In the genomic region with DNA sequence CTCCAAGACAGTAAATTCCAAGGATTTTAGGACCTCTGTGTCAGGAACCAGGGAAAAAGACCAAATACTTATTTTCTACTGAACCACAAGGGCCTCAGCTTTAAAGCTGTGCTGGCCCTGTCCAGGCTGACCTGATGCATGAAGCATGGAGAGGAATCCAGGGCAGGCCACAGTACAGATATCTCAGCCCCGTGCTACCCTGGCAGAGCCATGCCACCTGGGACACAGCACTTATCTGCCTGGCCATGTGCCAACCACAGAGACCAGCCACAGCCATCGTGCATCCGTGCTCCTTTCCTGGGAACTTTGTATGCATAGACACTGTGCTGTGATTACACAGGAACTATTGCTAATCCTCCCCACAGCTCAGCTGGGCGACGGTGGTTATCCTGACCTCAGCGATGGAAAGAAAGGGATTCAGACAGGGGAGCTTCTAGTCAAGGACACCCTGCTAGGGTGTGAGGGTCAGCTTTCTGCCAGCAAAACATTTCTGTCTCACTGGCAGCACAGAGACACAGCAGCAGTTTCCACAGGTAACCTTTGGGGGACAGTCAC, we compare ENCODE assay signal across 14 cellular contexts.
A peak's percentile ranks its signal among the peaks of the same experiment; 100 is the strongest.
DNase-seq lines count a peak whose midpoint lies in the region; ATAC-seq, FAIRE-seq and TF ChIP-seq lines count a peak whose summit lies in the region.
"Had no signal": no experiment of that assay in that cellular context is flagged by ENCODE, and none has a peak within 500 bp of the region (broad histone marks: within the 10 kb centered on the region; RNA-seq: fewer than 3 reads in every experiment).

No MANE protein-coding gene starts in this region.

- no peak for FAIRE-seq in frontal cortex (lab: Jason Lieb, UNC)
- FAIRE-seq: GM12878 had no signal

- no peaks in the 10 kb centered on the region for H3K27me3 Mint-ChIP-seq in natural killer cell treated with Interleukin-12 subunit alpha and Interleukin-12 subunit beta and Interleukin-15 and Interleukin-18, amount 100 ng/mL, for 72 hours
- no peaks in the 10 kb centered on the region for H3K27me3 Mint-ChIP-seq in natural killer cell (ENCODE audit: low read depth in 2 of 2)

- H3K27ac ChIP-seq in left ventricle myocardium inferior (replicated peaks), result peak overlapping the region; percentile 27
- H3K27ac ChIP-seq: transverse colon had no signal

- no peaks in the 10 kb centered on the region for H3K36me3 ChIP-seq in left ventricle myocardium inferior
- H3K36me3 ChIP-seq: transverse colon had no signal

- TF ChIP-seq CTCF in natural killer cell (IDR thresholded peaks at IDR 0.05) (no peak), left ventricle myocardium inferior (IDR thresholded peaks at IDR 0.05; ENCODE audit: borderline replicate concordance) (no peak)

- peak overlapping the region; percentile 7 to 78 for H3K27ac Mint-ChIP-seq in natural killer cell treated with Interleukin-12 subunit alpha and Interleukin-12 subunit beta and Interleukin-15 and Interleukin-18, amount 100 ng/mL, for 72 hours
- no peak overlapping the region for H3K27ac Mint-ChIP-seq in natural killer cell

- no peak overlapping the region for H3K4me3 Mint-ChIP-seq in natural killer cell treated with Interleukin-12 subunit alpha and Interleukin-12 subunit beta and Interleukin-15 and Interleukin-18, amount 100 ng/mL, for 72 hours
- H3K4me3 Mint-ChIP-seq in natural killer cell, result no peak overlapping the region

- no peak overlapping the region for H3K4me3 ChIP-seq in left ventricle myocardium inferior
- H3K4me3 ChIP-seq: GM12878, transverse colon had no signal

- H3K36me3 Mint-ChIP-seq in natural killer cell treated with Interleukin-12 subunit alpha and Interleukin-12 subunit beta and Interleukin-15 and Interleukin-18, amount 100 ng/mL, for 72 hours, result no peaks in the 10 kb centered on the region
- no peaks in the 10 kb centered on the region for H3K36me3 Mint-ChIP-seq in natural killer cell

- H3K9me3 ChIP-seq in left ventricle myocardium inferior (replicated peaks), result no peaks in the 10 kb centered on the region
- H3K9me3 ChIP-seq: transverse colon had no signal

- peaks cover 5% of the 10 kb centered on the region for H3K9me3 Mint-ChIP-seq in natural killer cell treated with Interleukin-12 subunit alpha and Interleukin-12 subunit beta and Interleukin-15 and Interleukin-18, amount 100 ng/mL, for 72 hours
- no peaks in the 10 kb centered on the region for H3K9me3 Mint-ChIP-seq in natural killer cell

- intact Hi-C loops in natural killer cell (cut with micrococcal nuclease) (no loop called here), left ventricle myocardium inferior (cut with micrococcal nuclease) (no loop called here)

- H3K4me1 Mint-ChIP-seq in natural killer cell treated with Interleukin-12 subunit alpha and Interleukin-12 subunit beta and Interleukin-15 and Interleukin-18, amount 100 ng/mL, for 72 hours (ENCODE audit: low read depth in 2 of 2), result peaks cover 18 to 27% of the 10 kb centered on the region in 2 donors
- peaks cover 32 to 34% of the 10 kb centered on the region in 2 donors for H3K4me1 Mint-ChIP-seq in natural killer cell

- peak in 1 of 2 donors; percentile 43 for ATAC-seq in natural killer cell treated with Interleukin-12 subunit alpha and Interleukin-12 subunit beta and Interleukin-15 and Interleukin-18, amount 100 ng/mL, for 72 hours
- no peak for ATAC-seq in natural killer cell
- ATAC-seq: GM12878 had no signal

- H3K27me3 ChIP-seq in left ventricle myocardium inferior (ENCODE audit: low read depth), result no peaks in the 10 kb centered on the region
- H3K27me3 ChIP-seq: transverse colon had no signal

- no peak for DNase-seq in natural killer cell treated with Interleukin-12 subunit alpha and Interleukin-12 subunit beta and Interleukin-15 and Interleukin-18, amount 100 ng/mL, for 72 hours (ENCODE audit: low spot score)
- DNase-seq in natural killer cell (no peak), NCI-H748 treated with DMSO at 0.1 percent for 48 hours (lab: John Stamatoyannopoulos, UW) (peak; percentile 47), left ventricle myocardium inferior (peak; percentile 62), epidermal melanocyte (ENCODE audit: insufficient read length, low spot score) (no peak), NOMO-1 treated with dmso at 0.1 percent for 144 hours (lab: John Stamatoyannopoulos, UW; ENCODE audit: unreplicated experiment) (no peak), frontal cortex (ENCODE audit: low spot score in 2 of 2) (no peak)
- no peak for DNase-seq in central memory CD4-positive, alpha-beta T cell
- DNase-seq: activated CD4-positive, CD25-positive, alpha-beta regulatory T cell; activated T-cell treated with anti-CD3 and anti-CD28 coated beads for 4 hours; cortex of kidney; SW 1271; transverse colon had no signal

- peaks cover 11% of the 10 kb centered on the region for H3K4me1 ChIP-seq in left ventricle myocardium inferior
- H3K4me1 ChIP-seq: transverse colon had no signal

Comparison
In these comparisons a context has a peak if more than half of its experiments do, and no peak if none do; other contexts are left out.
1. H3K27ac Mint-ChIP-seq: peak in natural killer cell treated with Interleukin-12 subunit alpha and Interleukin-12 subunit beta and Interleukin-15 and Interleukin-18, amount 100 ng/mL, for 72 hours (2 of 2); none in natural killer cell (0 of 2).
2. DNase-seq: peak in NCI-H748 treated with DMSO at 0.1 percent for 48 hours (single experiment) and left ventricle myocardium inferior (single experiment); none in natural killer cell treated with Interleukin-12 subunit alpha and Interleukin-12 subunit beta and Interleukin-15 and Interleukin-18, amount 100 ng/mL, for 72 hours (single experiment), natural killer cell (single experiment), epidermal melanocyte (single experiment), central memory CD4-positive, alpha-beta T cell (single experiment), NOMO-1 treated with dmso at 0.1 percent for 144 hours (single experiment) and frontal cortex (0 of 2).